ENCODE assay signal across 1 cellular context in the genomic region with DNA sequence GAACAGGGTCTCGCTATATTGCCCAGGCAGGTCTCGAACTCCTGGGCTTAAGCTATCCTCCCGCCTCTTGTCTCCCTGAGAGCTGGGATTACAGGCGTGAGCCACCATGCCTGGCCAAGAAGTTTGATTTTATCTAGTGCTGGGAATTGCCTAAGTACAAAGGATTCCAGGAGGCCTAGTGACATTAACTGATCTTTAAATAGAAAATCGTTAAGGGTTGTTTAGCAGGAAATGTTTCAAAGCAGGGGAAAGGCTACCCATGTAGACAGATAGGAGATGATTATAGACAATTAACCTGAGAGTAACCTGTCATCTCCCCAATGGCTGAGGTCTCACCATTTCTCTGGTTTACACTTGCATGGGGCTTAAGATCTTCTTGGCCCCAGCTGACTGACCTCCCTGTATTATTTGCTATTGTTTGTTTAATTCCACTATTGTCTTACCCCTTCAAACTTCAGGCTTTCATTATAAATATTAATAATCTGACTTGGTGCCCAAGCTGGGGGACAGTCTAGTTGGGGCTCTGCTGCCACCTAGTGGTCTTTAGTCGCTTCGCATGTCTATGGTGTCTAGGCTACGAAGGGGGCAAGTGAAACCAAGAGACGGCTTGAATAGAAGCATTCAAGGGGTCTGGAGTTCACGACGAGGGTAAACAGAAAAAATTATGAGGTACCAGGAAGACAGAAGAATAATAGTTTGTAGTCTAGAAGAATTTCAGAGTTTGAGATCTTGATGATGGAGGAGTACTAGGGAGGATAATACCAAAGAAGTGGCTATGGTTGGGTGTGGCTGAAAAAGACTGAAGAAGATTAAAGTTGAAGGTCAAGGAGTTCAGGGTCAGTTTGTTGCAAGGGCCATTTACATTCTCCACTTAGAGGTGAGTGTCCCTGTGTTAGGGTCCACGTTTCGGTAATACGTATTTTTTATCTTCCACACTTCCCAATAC.
TF ChIP-seq lines count a peak whose summit lies in the region.

No MANE protein-coding gene starts in this region.

TF ChIP-seq in endothelial cell of umbilical vein, 7 proteins besides CTCF, POLR2A, EP300 and RAD21:
- TF ChIP-seq JUN (IDR thresholded peaks at IDR 0.05; ENCODE audit: borderline replicate concordance, insufficient read depth, insufficient read length, low read depth) = no peak
- no peak for TF ChIP-seq MYC (IDR thresholded peaks at IDR 0.05; ENCODE audit: low read depth, low read length)
- no peak for TF ChIP-seq POLR2AphosphoS5 (IDR thresholded peaks at IDR 0.05; ENCODE audit: insufficient read depth, low read depth, low read length)
- TF ChIP-seq, protein P1, sequence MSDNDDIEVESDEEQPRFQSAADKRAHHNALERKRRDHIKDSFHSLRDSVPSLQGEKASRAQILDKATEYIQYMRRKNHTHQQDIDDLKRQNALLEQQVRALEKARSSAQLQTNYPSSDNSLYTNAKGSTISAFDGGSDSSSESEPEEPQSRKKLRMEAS (IDR thresholded peaks at IDR 0.05; ENCODE audit: insufficient read depth, insufficient read length) = no peak
- TF ChIP-seq EZH2 (IDR thresholded peaks at IDR 0.05; ENCODE audit: borderline replicate concordance, low read depth, low read length, severe bottlenecking) = no peak
- TF ChIP-seq FOS (IDR thresholded peaks at IDR 0.05; ENCODE audit: borderline replicate concordance, insufficient read depth, low read length) = no peak
- TF ChIP-seq GATA2 (IDR thresholded peaks at IDR 0.05; ENCODE audit: insufficient read depth, insufficient read length, low read depth, low read length) = no peak
